29 cellular contexts compared by ENCODE assay signal in genomic region chr3:54240319-54240718, GRCh38.
"Had no signal": no experiment of that assay in that cellular context is flagged by ENCODE, and none has a peak within 500 bp of the region (broad histone marks: within the 10 kb centered on the region; RNA-seq: fewer than 3 reads in every experiment).

No MANE protein-coding gene starts in this region.

- H2AFZ ChIP-seq: neural progenitor cell, parathyroid adenoma had no signal

- H3K4me2 ChIP-seq: neural progenitor cell, smooth muscle cell had no signal

- H3K4me1 ChIP-seq: left lung, lower lobe of right lung, neural progenitor cell, right atrium auricular region, right lobe of liver, stomach, testis, thyroid gland, transverse colon, upper lobe of left lung, vagina had no signal

- DNase-seq: immature natural killer cell; kidney; left colon; left lung; lower lobe of right lung; mammary epithelial cell; mesenchymal stem cell; naive thymus-derived CD8-positive, alpha-beta T cell; occipital lobe; psoas muscle; right lobe of liver; stimulated activated CD4-positive, alpha-beta T cell treated with anti-CD3 and anti-CD28 coated beads, Interleukin-12 subunit alpha, Interleukin-12 subunit beta, amount 100 ng/mL, for 4 hours; stimulated activated CD4-positive, alpha-beta T cell treated with anti-CD3 and anti-CD28 coated beads, Interleukin-15, amount 100 ng/mL, for 24 hours; stimulated activated CD4-positive, alpha-beta T cell treated with anti-CD3 and anti-CD28 coated beads, Interleukin-2, amount 100 ng/mL, for 24 hours; stimulated activated CD4-positive, alpha-beta T cell treated with anti-CD3 and anti-CD28 coated beads, Interleukin-4, amount 100 ng/mL, for 1 hour; stimulated activated naive B cell treated with anti-CD40 and anti-IgM and Interleukin-4, amounts not matched to agents 10 μg/mL and 1 μg/mL and 100 μg/mL, for 72 hours; stimulated activated naive CD8-positive, alpha-beta T cell treated with anti-CD3 and anti-CD28 coated beads, Interleukin-15, Interleukin-2, amounts not matched to agents 100 U/mL and 50 U/mL, for 24 hours; stomach; testis; thyroid gland; transverse colon; upper lobe of left lung had no signal

- H3K9me3 Mint-ChIP-seq: immature natural killer cell; nephron; neural progenitor cell; stimulated activated naive B cell treated with anti-CD40 and anti-IgM and Interleukin-4, amounts not matched to agents 10 μg/mL and 1 μg/mL and 100 μg/mL, for 72 hours had no signal

- H3K27ac Mint-ChIP-seq: immature natural killer cell; naive thymus-derived CD8-positive, alpha-beta T cell; nephron; neural progenitor cell; stimulated activated naive B cell treated with anti-CD40 and anti-IgM and Interleukin-4, amounts not matched to agents 10 μg/mL and 1 μg/mL and 100 μg/mL, for 72 hours had no signal

- H3K4me1 Mint-ChIP-seq: immature natural killer cell; naive thymus-derived CD8-positive, alpha-beta T cell; stimulated activated naive B cell treated with anti-CD40 and anti-IgM and Interleukin-4, amounts not matched to agents 10 μg/mL and 1 μg/mL and 100 μg/mL, for 72 hours had no signal

- H3K4me3 Mint-ChIP-seq: immature natural killer cell; naive thymus-derived CD8-positive, alpha-beta T cell; nephron; neural progenitor cell; stimulated activated naive B cell treated with anti-CD40 and anti-IgM and Interleukin-4, amounts not matched to agents 10 μg/mL and 1 μg/mL and 100 μg/mL, for 72 hours had no signal

- H3K36me3 Mint-ChIP-seq: immature natural killer cell; naive thymus-derived CD8-positive, alpha-beta T cell; neural progenitor cell; stimulated activated naive B cell treated with anti-CD40 and anti-IgM and Interleukin-4, amounts not matched to agents 10 μg/mL and 1 μg/mL and 100 μg/mL, for 72 hours had no signal

- ATAC-seq: left colon; left lung; lower lobe of right lung; naive thymus-derived CD8-positive, alpha-beta T cell; psoas muscle; right lobe of liver; stimulated activated naive B cell treated with anti-CD40 and anti-IgM and Interleukin-4, amounts not matched to agents 10 μg/mL and 1 μg/mL and 100 μg/mL, for 72 hours; stimulated activated naive CD8-positive, alpha-beta T cell treated with anti-CD3 and anti-CD28 coated beads, Interleukin-15, Interleukin-2, amounts not matched to agents 100 U/mL and 50 U/mL, for 24 hours had no signal

- H3K27me3 ChIP-seq: left lung, neural progenitor cell, right atrium auricular region, right lobe of liver, stomach, testis, thyroid gland, transverse colon, upper lobe of left lung, vagina had no signal

- H3K4me3 ChIP-seq: left lung, lower lobe of right lung, neural progenitor cell, psoas muscle, right atrium auricular region, right lobe of liver, smooth muscle cell, stomach, testis, thyroid gland, transverse colon, upper lobe of left lung, vagina had no signal

- H3K27me3 Mint-ChIP-seq: stimulated activated naive B cell treated with anti-CD40 and anti-IgM and Interleukin-4, amounts not matched to agents 10 μg/mL and 1 μg/mL and 100 μg/mL, for 72 hours had no signal

- H3K9me3 ChIP-seq: left lung, lower lobe of right lung, neutrophil, psoas muscle, right atrium auricular region, right lobe of liver, testis, thyroid gland, transverse colon, upper lobe of left lung, vagina had no signal

- H3K36me3 ChIP-seq: left lung, lower lobe of right lung, neural progenitor cell, neutrophil, right atrium auricular region, right lobe of liver, stomach, thyroid gland, transverse colon, upper lobe of left lung, vagina had no signal

- H3K79me2 ChIP-seq: parathyroid adenoma had no signal

- H3K27ac ChIP-seq: left lung, lower lobe of right lung, neural progenitor cell, neutrophil, parathyroid adenoma, psoas muscle, right atrium auricular region, right lobe of liver, stomach, testis, thyroid gland, transverse colon, upper lobe of left lung, vagina had no signal
